1 cellular context compared by ENCODE assay signal in genomic region chrX:24146283-24146865, GRCh38.
TF ChIP-seq lines count a peak whose summit lies in the region.

No MANE protein-coding gene starts in this region.

TF ChIP-seq in HEK293, 187 proteins besides CTCF, POLR2A, EP300 and RAD21 (continued from another document and continues in another):
- TF ChIP-seq PRDM2 (tag by site-specific recombination; IDR thresholded peaks at IDR 0.05; ENCODE audit: borderline replicate concordance) = no peak
- no peak for TF ChIP-seq ZNF202 (tag by site-specific recombination; IDR thresholded peaks at IDR 0.05; ENCODE audit: borderline replicate concordance)
- no peak for TF ChIP-seq ZSCAN5A (tag by site-specific recombination; IDR thresholded peaks at IDR 0.05)
- no peak for TF ChIP-seq ZNF660 (tag by site-specific recombination; IDR thresholded peaks at IDR 0.05)
- no peak for TF ChIP-seq ZNF48 (tag by site-specific recombination; IDR thresholded peaks at IDR 0.05)
- no peak for TF ChIP-seq ZNF585B (tag by site-specific recombination; IDR thresholded peaks at IDR 0.05)
- no peak for TF ChIP-seq SALL2 (tag by site-specific recombination; IDR thresholded peaks at IDR 0.05; ENCODE audit: borderline replicate concordance)
- TF ChIP-seq BCL11A (tag by site-specific recombination; IDR thresholded peaks at IDR 0.05; ENCODE audit: low read depth) = no peak
- no peak for TF ChIP-seq AEBP2 (tag by site-specific recombination; IDR thresholded peaks at IDR 0.05; ENCODE audit: borderline replicate concordance)
- no peak for TF ChIP-seq ZFP37 (tag by site-specific recombination; IDR thresholded peaks at IDR 0.05)
- TF ChIP-seq ZNF658 (tag by site-specific recombination; IDR thresholded peaks at IDR 0.05) = no peak
- TF ChIP-seq PRDM6 (tag by site-specific recombination; IDR thresholded peaks at IDR 0.05) = peak; percentile 99
- no peak for TF ChIP-seq EGR2 (tag by site-specific recombination; IDR thresholded peaks at IDR 0.05; ENCODE audit: low read depth)
- no peak for TF ChIP-seq ZFP41 (tag by site-specific recombination; IDR thresholded peaks at IDR 0.05; ENCODE audit: borderline replicate concordance)
- 0 out of 2 replicates have a peak, but pooled peaks have one; percentile 42 for TF ChIP-seq ZNF341 (tag by site-specific recombination; IDR thresholded peaks at IDR 0.05; ENCODE audit: low read depth)
- no peak for TF ChIP-seq ZNF133 (tag by site-specific recombination; IDR thresholded peaks at IDR 0.05)
- no peak for TF ChIP-seq ZNF514 (tag by site-specific recombination; IDR thresholded peaks at IDR 0.05)
- TF ChIP-seq BCL6B (tag by site-specific recombination; IDR thresholded peaks at IDR 0.05) = 0 out of 2 replicates have a peak, but pooled peaks have one; percentile 40
- TF ChIP-seq ZBTB10 (tag by site-specific recombination; IDR thresholded peaks at IDR 0.05) = no peak
- TF ChIP-seq ZNF629 (tag by site-specific recombination; IDR thresholded peaks at IDR 0.05) = peak; percentile 76
- no peak for TF ChIP-seq ZBTB26 (tag by site-specific recombination; optimal IDR thresholded peaks at IDR 0.05)
- no peak for TF ChIP-seq ELK4 (IDR thresholded peaks at IDR 0.05; ENCODE audit: borderline replicate concordance, low read depth, low read length)
- TF ChIP-seq KLF8 (tag by site-specific recombination; IDR thresholded peaks at IDR 0.05) = peak; percentile 73; the same call in 1 of the 2 replicates
- TF ChIP-seq ZNF148 (tag by site-specific recombination; IDR thresholded peaks at IDR 0.05; ENCODE audit: borderline replicate concordance) = no peak
- no peak for TF ChIP-seq ZNF558 (tag by site-specific recombination; IDR thresholded peaks at IDR 0.05)
- TF ChIP-seq ZBTB48 (tag by site-specific recombination; IDR thresholded peaks at IDR 0.05) = peak; percentile 79; the same call in 1 of the 2 replicates
- TF ChIP-seq ZNF335 (tag by site-specific recombination; conservative IDR thresholded peaks at IDR 0.05) = no peak; the same call in 1 of the 2 replicates
- TF ChIP-seq ZNF501 (tag by site-specific recombination; IDR thresholded peaks at IDR 0.05) = no peak; the same call in 1 of the 2 replicates
- peak; percentile 29 for TF ChIP-seq KLF10 (tag by site-specific recombination; IDR thresholded peaks at IDR 0.05)
- 0 out of 2 replicates have a peak, but pooled peaks have one; percentile 30 for TF ChIP-seq ZNF692 (tag by site-specific recombination; IDR thresholded peaks at IDR 0.05)
- no peak for TF ChIP-seq ZNF707 (tag by site-specific recombination; IDR thresholded peaks at IDR 0.05)
- TF ChIP-seq ZNF624 (tag by site-specific recombination; IDR thresholded peaks at IDR 0.05) = no peak
